Comparison of ENCODE assay signal across 24 cellular contexts in genomic region chr3:13407926-13408325, GRCh38. TPM values are rescaled to one million over a fixed set of nuclear protein-coding genes. Genes with fewer than 3 reads are reported as not detected.
A peak's percentile ranks its signal among the peaks of the same experiment; 100 is the strongest.
DNase-seq lines count a peak whose midpoint lies in the region; ATAC-seq, FAIRE-seq and TF ChIP-seq lines count a peak whose summit lies in the region.
"Had no signal": no experiment of that assay in that cellular context is flagged by ENCODE, and none has a peak within 500 bp of the region (broad histone marks: within the 10 kb centered on the region; RNA-seq: fewer than 3 reads in every experiment).

No MANE protein-coding gene starts in this region.

- peaks cover 31% of the 10 kb centered on the region for H3K4me1 Mint-ChIP-seq in activated T-cell treated with anti-CD3 and anti-CD28 coated beads, Interleukin-2, amount 50 U/mL, for 72 hours (ENCODE audit: low read depth)
- H3K4me1 Mint-ChIP-seq in CD4-positive, alpha-beta T cell (ENCODE audit: low read depth), result peaks cover 42% of the 10 kb centered on the region
- H3K4me1 Mint-ChIP-seq in naive thymus-derived CD4-positive, alpha-beta T cell, result peaks cover 22 to 62% (median 41%) of the 10 kb centered on the region in 7 donors

- TF ChIP-seq POLR2A in GM12878 (IDR thresholded peaks at IDR 0.05; ENCODE audit: low read depth, low read length), result no peak

- no peak overlapping the region for H3K9ac ChIP-seq in GM12878 (ENCODE audit: control insufficient read depth, insufficient read depth, low read length)

- ATAC-seq in activated T-cell treated with anti-CD3 and anti-CD28 coated beads, Interleukin-2, amount 50 U/mL, for 72 hours (replicated peaks in 1 of 2), result no peak
- ATAC-seq in CD4-positive, alpha-beta T cell (ENCODE audit: poor library complexity), result no peak
- ATAC-seq in GM12878, result no peak
- ATAC-seq in naive thymus-derived CD4-positive, alpha-beta T cell, result no peak
- ATAC-seq: Right ventricle myocardium inferior had no signal

- no peaks in the 10 kb centered on the region for H3K27me3 Mint-ChIP-seq in activated T-cell treated with anti-CD3 and anti-CD28 coated beads, Interleukin-2, amount 50 U/mL, for 72 hours (ENCODE audit: low read depth)
- no peaks in the 10 kb centered on the region for H3K27me3 Mint-ChIP-seq in CD4-positive, alpha-beta T cell
- no peaks in the 10 kb centered on the region for H3K27me3 Mint-ChIP-seq in naive thymus-derived CD4-positive, alpha-beta T cell

- no peaks in the 10 kb centered on the region for H3K4me1 ChIP-seq in GM12878 (ENCODE audit: control insufficient read depth, insufficient read depth, low read length)
- H3K4me1 ChIP-seq in naive thymus-derived CD4-positive, alpha-beta T cell (ENCODE audit: control insufficient read depth in 2 of 2, insufficient read depth in 2 of 2, low read length in 2 of 2), result peaks cover 0 to 8% of the 10 kb centered on the region in 2 donors
- H3K4me1 ChIP-seq: BE2C had no signal

- RAD21 ChIA-PET in GM12878 (lab: Charles Lee; ENCODE audit: unreplicated experiment), result interaction anchor here (1.0 kb wide), 1 partner anchor 44 kb away, joined by 3 read pairs; no protein-coding TSS in a partner anchor

- peaks cover 11 to 19% of the 10 kb centered on the region in 2 donors for H3K36me3 Mint-ChIP-seq in activated T-cell treated with anti-CD3 and anti-CD28 coated beads, Interleukin-2, amount 50 U/mL, for 72 hours (ENCODE audit: insufficient read depth in 2 of 2)
- peaks cover 40% of the 10 kb centered on the region for H3K36me3 Mint-ChIP-seq in CD4-positive, alpha-beta T cell (ENCODE audit: low read depth)
- H3K36me3 Mint-ChIP-seq in naive thymus-derived CD4-positive, alpha-beta T cell, result peaks cover 3 to 43% (median 20%) of the 10 kb centered on the region in 5 donors

- H4K20me1 ChIP-seq in GM12878 (ENCODE audit: control insufficient read depth, insufficient read depth), result peaks cover 1% of the 10 kb centered on the region

- peaks cover 18% of the 10 kb centered on the region for H3K9me3 ChIP-seq in CD4-positive, alpha-beta T cell (ENCODE audit: control insufficient read depth, low read length)
- peaks cover 8% of the 10 kb centered on the region for H3K9me3 ChIP-seq in GM12878 (replicated peaks; ENCODE audit: control insufficient read depth, insufficient read depth, low read length)
- H3K9me3 ChIP-seq in naive thymus-derived CD4-positive, alpha-beta T cell (ENCODE audit: control insufficient read depth in 2 of 3, low read length in 3 of 3), result peaks cover 0 to 23% (median 0%) of the 10 kb centered on the region in 3 experiments
- H3K9me3 ChIP-seq: BE2C, MG63 had no signal

- no peak for DNase-seq in activated T-cell treated with anti-CD3 and anti-CD28 coated beads, Interleukin-2, amount 50 U/mL, for 72 hours
- DNase-seq in activated T-cell treated with anti-CD3 and anti-CD28 coated beads, Interleukin-2, amount 50 U/mL, for 1 hour, result no peak
- DNase-seq in CD4-positive, alpha-beta T cell, result no peak
- DNase-seq in GM12878 (ENCODE audit: low read depth, low spot score) (no peak), NCI-H510A (lab: John Stamatoyannopoulos, UW) (no peak), UCSD-AML1 (lab: John Stamatoyannopoulos, UW; ENCODE audit: unreplicated experiment) (no peak), NCI-H2196 (lab: John Stamatoyannopoulos, UW; ENCODE audit: unreplicated experiment) (no peak)
- DNase-seq in naive thymus-derived CD4-positive, alpha-beta T cell, result no peak
- DNase-seq: BE2C; DMS79 treated with DMSO at 0.1 percent for 48 hours; IMR-90; Kasumi-1; MG63; NCI-H1048; NCI-H1436; NCI-H2029; NCI-H2171; NCI-H446; NK-92 treated with Interleukin-12 subunit alpha and Interleukin-12 subunit beta, amount 100 ng/mL, for 24 hours had no signal

- POLR2A ChIA-PET in CD4-positive, alpha-beta T cell (lab: Charles Lee), result interaction anchor here (0.6 to 1.4 kb wide), 5 partner anchors 9 to 59 kb away, joined by 3 to 5 read pairs (median 3); no protein-coding TSS in a partner anchor
- POLR2A ChIA-PET in GM12878 (lab: Charles Lee), result interaction anchor here (1.9 kb wide), 1 partner anchor 9 kb away, joined by 5 read pairs; no protein-coding TSS in a partner anchor
- POLR2A ChIA-PET in naive thymus-derived CD4-positive, alpha-beta T cell (lab: Charles Lee), result interaction anchor here (0.8 to 1.7 kb wide), 2 partner anchors 13 to 20 kb away, joined by 3 read pairs; no protein-coding TSS in a partner anchor

- no peaks in the 10 kb centered on the region for H3K9me3 Mint-ChIP-seq in activated T-cell treated with anti-CD3 and anti-CD28 coated beads, Interleukin-2, amount 50 U/mL, for 72 hours
- peaks cover 3% of the 10 kb centered on the region for H3K9me3 Mint-ChIP-seq in CD4-positive, alpha-beta T cell
- H3K9me3 Mint-ChIP-seq in naive thymus-derived CD4-positive, alpha-beta T cell, result peaks cover 0 to 11% (median 7%) of the 10 kb centered on the region in 11 donors

- no peak for TF ChIP-seq RAD21 in GM12878 (IDR thresholded peaks at IDR 0.05; ENCODE audit: insufficient read depth, low read depth, low read length)

- in situ Hi-C loops in GM12878 (cut with MboI), result no loop called here

- TF ChIP-seq CTCF in CD4-positive, alpha-beta T cell (IDR thresholded peaks at IDR 0.05), result no peak
- TF ChIP-seq CTCF in GM12878 (IDR thresholded peaks at IDR 0.05 in 2 of 3, conservative IDR thresholded peaks at IDR 0.05 in 1 of 3; ENCODE audit: control insufficient read depth in 2 of 3, extremely low read depth in 1 of 3, insufficient read depth in 1 of 3, low read depth in 3 of 3, low read length in 3 of 3), result no peak

- H3K4me3 Mint-ChIP-seq in activated T-cell treated with anti-CD3 and anti-CD28 coated beads, Interleukin-2, amount 50 U/mL, for 72 hours, result no peak overlapping the region
- no peak overlapping the region for H3K4me3 Mint-ChIP-seq in CD4-positive, alpha-beta T cell
- H3K4me3 Mint-ChIP-seq in naive thymus-derived CD4-positive, alpha-beta T cell, result peak overlapping the region in 4 of 10 donors; percentile 4 to 72 (median 12)

- H2AFZ ChIP-seq in GM12878 (ENCODE audit: control insufficient read depth, low read depth, low read length), result no peak overlapping the region

- CTCF ChIA-PET in CD4-positive, alpha-beta T cell (lab: Charles Lee), result interaction anchor here (1.6 kb wide), 1 partner anchor 9 kb away, joined by 5 read pairs; no protein-coding TSS in a partner anchor
- CTCF ChIA-PET in GM12878 (lab: Yijun Ruan, JAX), result interaction anchor here (0.8 to 5.2 kb wide), 3 partner anchors 10 to 45 kb away, joined by 3 to 34 read pairs (median 3); no protein-coding TSS in a partner anchor
- CTCF ChIA-PET in naive thymus-derived CD4-positive, alpha-beta T cell (lab: Charles Lee), result interaction anchor here (2.9 kb wide), 1 partner anchor 44 kb away, joined by 13 read pairs; no protein-coding TSS in a partner anchor

- BruUV-seq in GM12878 (replicated peaks; lab: Mats Ljungman, UMichigan), result TSS peak; percentile 35

- FAIRE-seq in GM12878 (lab: Jason Lieb, UNC), result no peak
- FAIRE-seq: D721Med, H1, RCC 7860 had no signal

- H3K79me2 ChIP-seq in GM12878 (ENCODE audit: control insufficient read depth, insufficient read depth, low read length), result peaks cover 70% of the 10 kb centered on the region

- peaks cover 5% of the 10 kb centered on the region in 2 experiments; a peak in 3 of 4 replicates for H3K36me3 ChIP-seq in GM12878 (ENCODE audit: control insufficient read depth in 2 of 2, insufficient read depth in 2 of 2, low read length in 1 of 2)
- peaks cover 0 to 31% (median 0%) of the 10 kb centered on the region in 3 experiments for H3K36me3 ChIP-seq in naive thymus-derived CD4-positive, alpha-beta T cell (ENCODE audit: control insufficient read depth in 2 of 3, insufficient read depth in 3 of 3, low read length in 3 of 3)
- H3K36me3 ChIP-seq: BE2C, MG63 had no signal

- H3K4me3 ChIP-seq in GM12878, result no peak overlapping the region
- H3K4me3 ChIP-seq in naive thymus-derived CD4-positive, alpha-beta T cell (ENCODE audit: low read length), result no peak overlapping the region
- H3K4me3 ChIP-seq: MG63 had no signal

- intact Hi-C loops in CD4-positive, alpha-beta T cell (cut with DNase I, micrococcal nuclease), result no loop called here
- intact Hi-C loops in GM12878 (cut with micrococcal nuclease; ENCODE audit: unreplicated experiment), result no loop called here
- intact Hi-C loops in naive thymus-derived CD4-positive, alpha-beta T cell (cut with micrococcal nuclease), result no loop called here

- SMC1A ChIA-PET in GM12878 (lab: Charles Lee; ENCODE audit: uncharacterized antibody, unreplicated experiment), result interaction anchor here (1.3 to 1.5 kb wide), 2 partner anchors 8 to 207 kb away, joined by 3 to 4 read pairs; no protein-coding TSS in a partner anchor

- no peak for TF ChIP-seq EP300 in GM12878 (IDR thresholded peaks at IDR 0.05; ENCODE audit: borderline replicate concordance in 1 of 2, control insufficient read depth in 1 of 2, low read depth in 2 of 2, low read length in 2 of 2)

- H3K4me2 ChIP-seq in GM12878 (ENCODE audit: control insufficient read depth, insufficient read depth), result no peak overlapping the region

- no peaks in the 10 kb centered on the region for H3K27me3 ChIP-seq in CD4-positive, alpha-beta T cell (ENCODE audit: control insufficient read depth, insufficient read depth, low read length)
- no peaks in the 10 kb centered on the region for H3K27me3 ChIP-seq in GM12878 (replicated peaks in 1 of 2; ENCODE audit: control insufficient read depth in 2 of 2, insufficient read depth in 2 of 2, low read length in 1 of 2)
- no peaks in the 10 kb centered on the region for H3K27me3 ChIP-seq in naive thymus-derived CD4-positive, alpha-beta T cell (ENCODE audit: control insufficient read depth in 2 of 2, insufficient read depth in 2 of 2, low read length in 2 of 2)
- H3K27me3 ChIP-seq: BE2C, MG63 had no signal

- H3K27ac ChIP-seq in CD4-positive, alpha-beta T cell (ENCODE audit: low read depth, low read length), result no peak overlapping the region
- no peak overlapping the region for H3K27ac ChIP-seq in GM12878 (ENCODE audit: control insufficient read depth, insufficient read depth)
- H3K27ac ChIP-seq in naive thymus-derived CD4-positive, alpha-beta T cell (ENCODE audit: low read depth, low read length), result no peak overlapping the region
- H3K27ac ChIP-seq: HL-60 had no signal

- H3K27ac Mint-ChIP-seq in activated T-cell treated with anti-CD3 and anti-CD28 coated beads, Interleukin-2, amount 50 U/mL, for 72 hours, result peak overlapping the region; percentile 33
- H3K27ac Mint-ChIP-seq in CD4-positive, alpha-beta T cell, result peak overlapping the region; percentile 13
- H3K27ac Mint-ChIP-seq in naive thymus-derived CD4-positive, alpha-beta T cell, result peak overlapping the region in 5 of 9 donors; percentile 13 to 89 (median 39)

RNA-seq across cellular contexts. Expression of gene NUP210, which starts 12.2 kb away (rescaled TPM):
- total RNA-seq in activated T-cell treated with anti-CD3 and anti-CD28 coated beads, Interleukin-2, amount 50 U/mL, for 72 hours, result 100 to 1,000 TPM; 138 to 144 TPM
- total RNA-seq in CD4-positive, alpha-beta T cell, result 10 to 100 TPM; 82.0 to 83.5 TPM
- total RNA-seq in GM12878 (2013; cell fraction: nucleolus; rRNA removed), result 414 and 491 TPM in 2 replicates
- total RNA-seq in GM12878 (2014; rRNA removed) (74.0 and 91.2 TPM in 2 replicates), GM12878 (2014; rRNA removed; fragmentation: Illumina TruSeq; extraction: Trizol) (32.8 and 34.4 TPM in 2 replicates), GM12878 (2021) (144 and 150 TPM in 2 replicates)
- polyA plus RNA-seq in GM12878 (2011; ENCODE audit: low read depth), result 43.3 TPM
- polyA plus RNA-seq in GM12878 (2011; rRNA removed) (26.4 and 75.9 TPM in 2 replicates), GM12878 (2014; fragmentation: Illumina TruSeq; extraction: Trizol) (42.3 and 76.1 TPM in 2 replicates), GM12878 (2014; fragmentation: Nextera tagmentation; extraction: Ambion mirVana) (1 to 10 TPM; 2.9 to 3.1 TPM), GM12878 (2014; rRNA removed) (73.4 and 91.4 TPM in 2 replicates), GM12878 (2016; fragmentation: Nextera tagmentation; extraction: Ambion mirVana) (10 to 100 TPM; 78.7 to 83.8 TPM)
- 65.0 and 68.5 TPM in 2 replicates for polyA plus RNA-seq in GM12878 (2011; cell fraction: cytosol; rRNA removed)
- 358 and 372 TPM in 2 replicates for polyA plus RNA-seq in GM12878 (2011; cell fraction: nucleus; rRNA removed)
- polyA plus RNA-seq in GM12878 (2012), result 71.2 and 88.3 TPM in 2 replicates
- 133 and 156 TPM in 2 replicates for polyA minus RNA-seq in GM12878 (2011; rRNA and poly(A)+ RNA removed)
- 58.0 and 62.4 TPM in 2 replicates for polyA minus RNA-seq in GM12878 (2011; cell fraction: cytosol; rRNA and poly(A)+ RNA removed)
- 140 and 216 TPM in 2 replicates for polyA minus RNA-seq in GM12878 (2011; cell fraction: nucleus; rRNA and poly(A)+ RNA removed)
- 100 to 1,000 TPM; 131 to 164 (median 150) TPM for total RNA-seq in naive thymus-derived CD4-positive, alpha-beta T cell
- 10 to 100 TPM; 52.6 to 93.6 TPM for polyA plus RNA-seq in naive thymus-derived CD4-positive, alpha-beta T cell
